In the genomic region with DNA sequence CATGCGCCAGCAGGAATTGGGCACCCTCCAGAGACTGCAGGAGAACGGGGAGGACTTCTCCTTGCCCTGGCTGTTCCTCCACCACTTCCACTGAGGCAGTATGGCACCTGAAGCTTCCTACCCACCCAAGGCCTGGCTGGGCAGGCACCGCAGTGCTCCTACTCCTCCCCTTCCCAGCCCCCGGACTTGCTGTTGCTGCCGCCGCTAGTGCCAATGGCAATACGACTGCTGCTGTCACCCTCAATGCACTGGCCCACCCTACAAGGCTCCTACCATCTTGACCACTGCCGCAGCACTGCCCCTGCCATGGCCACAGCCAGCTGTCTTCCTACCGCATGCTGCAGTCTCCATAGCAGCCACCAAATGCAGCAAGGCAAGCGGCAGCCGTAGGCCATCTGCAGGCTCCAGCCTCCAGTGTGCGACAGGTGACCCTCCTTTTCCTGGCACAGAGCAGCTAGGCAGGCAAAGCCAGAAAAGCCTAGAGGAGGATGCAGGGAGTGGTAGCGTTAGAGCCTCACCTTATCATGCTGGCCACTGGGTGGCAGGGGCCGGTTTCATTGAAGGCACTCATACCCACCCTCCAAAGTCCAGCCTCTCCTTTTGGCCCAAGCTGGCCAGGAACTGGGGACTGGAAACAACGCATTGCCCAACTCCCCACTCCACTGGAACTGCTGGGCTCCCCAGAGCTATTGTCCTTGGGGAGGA, we compare ENCODE assay signal across 23 cellular contexts. TPM values are rescaled to one million over a fixed set of nuclear protein-coding genes. Genes with fewer than 3 reads are reported as not detected.
"Had no signal": no experiment of that assay in that cellular context is flagged by ENCODE, and none has a peak within 500 bp of the region (broad histone marks: within the 10 kb centered on the region; RNA-seq: fewer than 3 reads in every experiment).

No MANE protein-coding gene starts in this region.

- H3K79me2 ChIP-seq: parathyroid adenoma had no signal

- H3K27me3 Mint-ChIP-seq: activated naive CD8-positive, alpha-beta T cell treated with anti-CD3 and anti-CD28 coated beads for 36 hours had no signal

- H3K4me1 ChIP-seq: parathyroid adenoma, sigmoid colon had no signal

- H3K27ac Mint-ChIP-seq: activated naive CD8-positive, alpha-beta T cell treated with anti-CD3 and anti-CD28 coated beads for 36 hours; activated T-helper 17 cell treated with anti-CD3 and anti-CD28 coated beads, Interleukin-2, amount 50 U/mL, for 72 hours; natural killer cell had no signal

- H3K4me1 Mint-ChIP-seq: natural killer cell had no signal

- DNase-seq: activated CD4-positive, alpha-beta T cell treated with anti-CD3 and anti-CD28 coated beads, Interleukin-2, amount 50 U/mL, for 48 hours; activated naive CD4-positive, alpha-beta T cell; activated naive CD8-positive, alpha-beta T cell treated with anti-CD3 and anti-CD28 coated beads for 36 hours; activated T-cell treated with anti-CD3 and anti-CD28 coated beads, Interleukin-2, amount 50 U/mL, for 1 hour; amniotic stem cell; kidney; natural killer cell; sigmoid colon; spleen; stimulated activated naive CD4-positive, alpha-beta T cell treated with Interleukin-2 at 50 U/mL for 16 hours; thyroid gland; WERI-Rb-1 had no signal

- H3K36me3 ChIP-seq: neutrophil, sigmoid colon, spleen, thyroid gland, WERI-Rb-1 had no signal

- H3K36me3 Mint-ChIP-seq: activated naive CD8-positive, alpha-beta T cell treated with anti-CD3 and anti-CD28 coated beads for 36 hours; natural killer cell had no signal

- H3K9me3 Mint-ChIP-seq: activated naive CD8-positive, alpha-beta T cell treated with anti-CD3 and anti-CD28 coated beads for 36 hours; activated T-helper 17 cell treated with anti-CD3 and anti-CD28 coated beads, Interleukin-2, amount 50 U/mL, for 72 hours; natural killer cell had no signal

- ATAC-seq: activated T-helper 17 cell treated with anti-CD3 and anti-CD28 coated beads, Interleukin-2, amount 50 U/mL, for 72 hours; left lobe of liver; natural killer cell had no signal

- H3K9ac ChIP-seq: parathyroid adenoma had no signal

- H3K4me3 ChIP-seq: sigmoid colon, spleen, thyroid gland had no signal

- H2AFZ ChIP-seq: parathyroid adenoma had no signal

- FAIRE-seq: frontal cortex, kidney had no signal

- H3K4me3 Mint-ChIP-seq: activated naive CD8-positive, alpha-beta T cell treated with anti-CD3 and anti-CD28 coated beads for 36 hours; activated T-helper 17 cell treated with anti-CD3 and anti-CD28 coated beads, Interleukin-2, amount 50 U/mL, for 72 hours; natural killer cell had no signal

- H3K27me3 ChIP-seq: neutrophil, sigmoid colon, spleen, thyroid gland had no signal

- H3K27ac ChIP-seq: neutrophil, parathyroid adenoma, sigmoid colon, spleen, thyroid gland, WERI-Rb-1 had no signal

- H3K9me3 ChIP-seq: neutrophil, sigmoid colon, spleen, thyroid gland had no signal

RNA-seq across cellular contexts. Expression of a gene that starts 47.4 kb away (rescaled TPM):
- total RNA-seq: activated naive CD8-positive, alpha-beta T cell treated with anti-CD3 and anti-CD28 coated beads for 36 hours; activated T-helper 17 cell treated with anti-CD3 and anti-CD28 coated beads, Interleukin-2, amount 50 U/mL, for 72 hours; cardiac septum; epithelial cell of proximal tubule; frontal cortex; kidney; left lobe of liver; mucosa of gallbladder; natural killer cell; spleen; subcutaneous adipose tissue; T-helper 2 cell treated with Interferon-gamma antibody and Interleukin-4, amounts not matched to agents 100 ng/mL and 5 ng/mL, for 36 hours had no signal
- polyA plus RNA-seq: spleen, urinary bladder had no signal
